Comparison of ENCODE assay signal across 28 cellular contexts in the genomic region with DNA sequence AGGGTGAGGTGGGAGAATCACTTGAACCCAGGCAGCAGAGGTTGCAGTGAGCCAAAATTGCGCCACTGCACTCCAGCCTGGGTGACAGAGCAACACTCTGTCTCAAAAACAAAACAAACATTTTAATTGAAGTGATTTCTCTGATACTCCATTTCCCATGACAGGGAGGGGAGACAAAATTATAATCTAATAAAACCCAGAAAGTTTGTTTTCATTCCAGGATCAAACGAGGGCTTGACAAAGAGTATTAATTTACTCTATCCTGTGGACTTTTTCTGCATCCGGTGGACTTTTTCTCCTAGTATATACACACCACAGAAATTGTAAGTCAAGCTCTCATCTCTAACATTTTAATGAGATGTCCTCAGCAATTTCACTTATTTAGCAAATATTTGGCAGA.
"Had no signal": no experiment of that assay in that cellular context is flagged by ENCODE, and none has a peak within 500 bp of the region (broad histone marks: within the 10 kb centered on the region; RNA-seq: fewer than 3 reads in every experiment).

No MANE protein-coding gene starts in this region.

- ATAC-seq: left colon; left lung; mucosa of descending colon; naive thymus-derived CD4-positive, alpha-beta T cell; natural killer cell treated with Interleukin-12 subunit alpha and Interleukin-12 subunit beta and Interleukin-15 and Interleukin-18, amount 100 ng/mL, for 72 hours; sciatic nerve; stimulated activated naive B cell treated with anti-CD40 and anti-IgM and Interleukin-4, amounts not matched to agents 10 μg/mL and 1 μg/mL and 100 μg/mL, for 72 hours; stimulated activated naive CD8-positive, alpha-beta T cell treated with anti-CD3 and anti-CD28 coated beads, Interleukin-15, Interleukin-2, amounts not matched to agents 100 U/mL and 50 U/mL, for 24 hours had no signal

- H3K9me3 Mint-ChIP-seq: immature natural killer cell; natural killer cell treated with Interleukin-12 subunit alpha and Interleukin-12 subunit beta and Interleukin-15 and Interleukin-18, amount 100 ng/mL, for 72 hours; stimulated activated naive B cell treated with anti-CD40 and anti-IgM and Interleukin-4, amounts not matched to agents 10 μg/mL and 1 μg/mL and 100 μg/mL, for 72 hours had no signal

- H3K36me3 ChIP-seq: ovary, right atrium auricular region, thyroid gland, transverse colon, vagina had no signal

- DNase-seq: hypothalamus; immature natural killer cell; kidney; left colon; left lung; mesendoderm; mucosa of descending colon; naive thymus-derived CD4-positive, alpha-beta T cell; ovary; stimulated activated CD4-positive, alpha-beta T cell treated with anti-CD3 and anti-CD28 coated beads, Interleukin-12 subunit alpha, Interleukin-12 subunit beta, amount 100 ng/mL, for 4 hours; stimulated activated CD4-positive, alpha-beta T cell treated with anti-CD3 and anti-CD28 coated beads, Interleukin-15, amount 100 ng/mL, for 24 hours; stimulated activated CD4-positive, alpha-beta T cell treated with anti-CD3 and anti-CD28 coated beads, Interleukin-2, amount 100 ng/mL, for 24 hours; stimulated activated CD4-positive, alpha-beta T cell treated with anti-CD3 and anti-CD28 coated beads, Interleukin-4, amount 100 ng/mL, for 1 hour; stimulated activated naive B cell treated with anti-CD40 and anti-IgM and Interleukin-4, amounts not matched to agents 10 μg/mL and 1 μg/mL and 100 μg/mL, for 72 hours; stimulated activated naive CD8-positive, alpha-beta T cell treated with anti-CD3 and anti-CD28 coated beads, Interleukin-15, Interleukin-2, amounts not matched to agents 100 U/mL and 50 U/mL, for 24 hours; stomach; testis; thyroid gland; transverse colon; upper lobe of left lung had no signal

- H3K27me3 Mint-ChIP-seq: naive thymus-derived CD4-positive, alpha-beta T cell; natural killer cell treated with Interleukin-12 subunit alpha and Interleukin-12 subunit beta and Interleukin-15 and Interleukin-18, amount 100 ng/mL, for 72 hours; progenitor cell of endocrine pancreas; stimulated activated naive B cell treated with anti-CD40 and anti-IgM and Interleukin-4, amounts not matched to agents 10 μg/mL and 1 μg/mL and 100 μg/mL, for 72 hours had no signal

- H3K4me3 Mint-ChIP-seq: immature natural killer cell; mesothelial cell of epicardium; naive thymus-derived CD4-positive, alpha-beta T cell; natural killer cell treated with Interleukin-12 subunit alpha and Interleukin-12 subunit beta and Interleukin-15 and Interleukin-18, amount 100 ng/mL, for 72 hours; stimulated activated naive B cell treated with anti-CD40 and anti-IgM and Interleukin-4, amounts not matched to agents 10 μg/mL and 1 μg/mL and 100 μg/mL, for 72 hours had no signal

- H3K36me3 Mint-ChIP-seq: natural killer cell treated with Interleukin-12 subunit alpha and Interleukin-12 subunit beta and Interleukin-15 and Interleukin-18, amount 100 ng/mL, for 72 hours had no signal

- H3K27me3 ChIP-seq: left lung, ovary, right atrium auricular region, stomach, testis, thyroid gland, transverse colon, upper lobe of left lung, vagina had no signal

- H3K27ac Mint-ChIP-seq: immature natural killer cell; mesothelial cell of epicardium; natural killer cell treated with Interleukin-12 subunit alpha and Interleukin-12 subunit beta and Interleukin-15 and Interleukin-18, amount 100 ng/mL, for 72 hours; progenitor cell of endocrine pancreas; stimulated activated naive B cell treated with anti-CD40 and anti-IgM and Interleukin-4, amounts not matched to agents 10 μg/mL and 1 μg/mL and 100 μg/mL, for 72 hours had no signal

- H3K9me3 ChIP-seq: left lung, mucosa of descending colon, ovary, right atrium auricular region, stomach, testis, thyroid gland, transverse colon, upper lobe of left lung, vagina had no signal

- H3K4me1 ChIP-seq: left lung, right atrium auricular region, testis, thyroid gland had no signal

- H3K27ac ChIP-seq: left lung, ovary, right atrium auricular region, skin epidermis, testis, thyroid gland, transverse colon, upper lobe of left lung, vagina had no signal

- H3K4me3 ChIP-seq: left lung, lung, mucosa of descending colon, ovary, right atrium auricular region, skin epidermis, stomach, testis, thyroid gland, transverse colon, upper lobe of left lung, vagina had no signal
